ENCODE assay signal across 26 cellular contexts in genomic region chr5:166349036-166349435, GRCh38.
"Had no signal": no experiment of that assay in that cellular context is flagged by ENCODE, and none has a peak within 500 bp of the region (broad histone marks: within the 10 kb centered on the region; RNA-seq: fewer than 3 reads in every experiment).

No MANE protein-coding gene starts in this region.

- H3K36me3 Mint-ChIP-seq: activated CD4-positive, alpha-beta memory T cell treated with anti-CD3 and anti-CD28 coated beads for 36 hours; activated naive CD4-positive, alpha-beta T cell treated with anti-CD3 and anti-CD28 coated beads, Interleukin-2, amount 50 U/mL, for 24 hours; stimulated activated naive B cell treated with anti-CD40 and anti-IgM and Interleukin-4, amounts not matched to agents 10 μg/mL and 1 μg/mL and 100 μg/mL, for 72 hours had no signal

- H3K27me3 Mint-ChIP-seq: activated CD4-positive, alpha-beta memory T cell treated with anti-CD3 and anti-CD28 coated beads for 36 hours; activated CD4-positive, alpha-beta T cell treated with anti-CD3 and anti-CD28 coated beads, Interleukin-2, amount 10 ng/mL, durations not matched to agents 24 days and 14 days; activated naive CD4-positive, alpha-beta T cell treated with anti-CD3 and anti-CD28 coated beads, Interleukin-2, amount 50 U/mL, for 24 hours; activated T-helper 17 cell treated with anti-CD3 and anti-CD28 coated beads, Interleukin-2, amount 50 U/mL, for 72 hours; stimulated activated naive B cell treated with anti-CD40 and anti-IgM and Interleukin-4, amounts not matched to agents 10 μg/mL and 1 μg/mL and 100 μg/mL, for 72 hours; T-helper 17 cell had no signal

- ATAC-seq: activated T-cell treated with anti-CD3 and anti-CD28 coated beads, Interleukin-2, amount 50 U/mL, for 4 hours; activated T-helper 17 cell treated with anti-CD3 and anti-CD28 coated beads, Interleukin-2, amount 50 U/mL, for 72 hours; esophagus mucosa; foreskin keratinocyte; left lung; lower lobe of right lung; pancreas; stimulated activated naive B cell treated with anti-CD40 and anti-IgM and Interleukin-4, amounts not matched to agents 10 μg/mL and 1 μg/mL and 100 μg/mL, for 72 hours; T-helper 17 cell had no signal

- H3K4me1 ChIP-seq: breast epithelium, foreskin keratinocyte, left lung, lower lobe of right lung, pancreas, prostate gland, right atrium auricular region, stomach, upper lobe of left lung had no signal

- H3K27me3 ChIP-seq: breast epithelium, foreskin keratinocyte, left lung, pancreas, right atrium auricular region, stomach, thyroid gland, upper lobe of left lung had no signal

- H3K9me3 ChIP-seq: breast epithelium, left lung, lower lobe of right lung, pancreas, prostate gland, right atrium auricular region, stomach, thyroid gland, upper lobe of left lung had no signal

- H3K36me3 ChIP-seq: breast epithelium, left lung, lower lobe of right lung, pancreas, prostate gland, right atrium auricular region, stomach, thyroid gland, upper lobe of left lung had no signal

- H3K9me3 Mint-ChIP-seq: activated CD4-positive, alpha-beta T cell treated with anti-CD3 and anti-CD28 coated beads, Interleukin-2, amount 10 ng/mL, durations not matched to agents 24 days and 14 days; activated T-helper 17 cell treated with anti-CD3 and anti-CD28 coated beads, Interleukin-2, amount 50 U/mL, for 72 hours; nephron progenitor cell; stimulated activated naive B cell treated with anti-CD40 and anti-IgM and Interleukin-4, amounts not matched to agents 10 μg/mL and 1 μg/mL and 100 μg/mL, for 72 hours had no signal

- H3K4me3 Mint-ChIP-seq: activated CD4-positive, alpha-beta memory T cell treated with anti-CD3 and anti-CD28 coated beads for 36 hours; activated CD4-positive, alpha-beta T cell treated with anti-CD3 and anti-CD28 coated beads, Interleukin-2, amount 10 ng/mL, durations not matched to agents 24 days and 14 days; activated naive CD4-positive, alpha-beta T cell treated with anti-CD3 and anti-CD28 coated beads, Interleukin-2, amount 50 U/mL, for 24 hours; activated T-cell treated with anti-CD3 and anti-CD28 coated beads, Interleukin-2, amount 50 U/mL, for 4 hours; activated T-helper 17 cell treated with anti-CD3 and anti-CD28 coated beads, Interleukin-2, amount 50 U/mL, for 72 hours; nephron progenitor cell; stimulated activated naive B cell treated with anti-CD40 and anti-IgM and Interleukin-4, amounts not matched to agents 10 μg/mL and 1 μg/mL and 100 μg/mL, for 72 hours; T-helper 17 cell had no signal

- H3K27ac Mint-ChIP-seq: activated CD4-positive, alpha-beta memory T cell treated with anti-CD3 and anti-CD28 coated beads for 36 hours; activated CD4-positive, alpha-beta T cell treated with anti-CD3 and anti-CD28 coated beads, Interleukin-2, amount 10 ng/mL, durations not matched to agents 24 days and 14 days; activated naive CD4-positive, alpha-beta T cell treated with anti-CD3 and anti-CD28 coated beads, Interleukin-2, amount 50 U/mL, for 24 hours; activated T-helper 17 cell treated with anti-CD3 and anti-CD28 coated beads, Interleukin-2, amount 50 U/mL, for 72 hours; nephron progenitor cell; stimulated activated naive B cell treated with anti-CD40 and anti-IgM and Interleukin-4, amounts not matched to agents 10 μg/mL and 1 μg/mL and 100 μg/mL, for 72 hours; T-helper 17 cell had no signal

- H3K27ac ChIP-seq: breast epithelium, foreskin keratinocyte, left lung, lower lobe of right lung, pancreas, prostate gland, right atrium auricular region, stomach, thyroid gland, upper lobe of left lung had no signal

- H3K4me3 ChIP-seq: breast epithelium, left lung, lower lobe of right lung, pancreas, prostate gland, right atrium auricular region, stomach, thyroid gland, upper lobe of left lung had no signal

- DNase-seq: activated CD4-positive, alpha-beta memory T cell treated with anti-CD3 and anti-CD28 coated beads for 36 hours; activated CD4-positive, alpha-beta T cell treated with anti-CD3 and anti-CD28 coated beads, Interleukin-2, amount 10 ng/mL, durations not matched to agents 24 days and 14 days; activated CD4-positive, CD25-positive, alpha-beta regulatory T cell treated with anti-CD3 and anti-CD28 coated beads, Interleukin-2, amount 50 U/mL, for 72 hours; activated T-cell treated with anti-CD3 and anti-CD28 coated beads, Interleukin-2, amount 50 U/mL, for 4 hours; central memory CD4-positive, alpha-beta T cell; foreskin keratinocyte; left lung; lower lobe of right lung; mesendoderm; nephron progenitor cell; nucleus accumbens; pancreas; stimulated activated CD4-positive, alpha-beta T cell treated with anti-CD3 and anti-CD28 coated beads, Interleukin-15, amount 100 ng/mL, for 24 hours; stimulated activated CD4-positive, alpha-beta T cell treated with anti-CD3 and anti-CD28 coated beads, Interleukin-2, amount 100 ng/mL, for 24 hours; stimulated activated naive B cell treated with anti-CD40 and anti-IgM and Interleukin-4, amounts not matched to agents 10 μg/mL and 1 μg/mL and 100 μg/mL, for 72 hours; stomach; T-helper 17 cell; T1000; thyroid gland; upper lobe of left lung had no signal

- H3K4me1 Mint-ChIP-seq: activated CD4-positive, alpha-beta T cell treated with anti-CD3 and anti-CD28 coated beads, Interleukin-2, amount 10 ng/mL, durations not matched to agents 24 days and 14 days; activated naive CD4-positive, alpha-beta T cell treated with anti-CD3 and anti-CD28 coated beads, Interleukin-2, amount 50 U/mL, for 24 hours; activated T-helper 17 cell treated with anti-CD3 and anti-CD28 coated beads, Interleukin-2, amount 50 U/mL, for 72 hours; stimulated activated naive B cell treated with anti-CD40 and anti-IgM and Interleukin-4, amounts not matched to agents 10 μg/mL and 1 μg/mL and 100 μg/mL, for 72 hours; T-helper 17 cell had no signal
